Comparison of ENCODE assay signal across 27 cellular contexts in the genomic region with DNA sequence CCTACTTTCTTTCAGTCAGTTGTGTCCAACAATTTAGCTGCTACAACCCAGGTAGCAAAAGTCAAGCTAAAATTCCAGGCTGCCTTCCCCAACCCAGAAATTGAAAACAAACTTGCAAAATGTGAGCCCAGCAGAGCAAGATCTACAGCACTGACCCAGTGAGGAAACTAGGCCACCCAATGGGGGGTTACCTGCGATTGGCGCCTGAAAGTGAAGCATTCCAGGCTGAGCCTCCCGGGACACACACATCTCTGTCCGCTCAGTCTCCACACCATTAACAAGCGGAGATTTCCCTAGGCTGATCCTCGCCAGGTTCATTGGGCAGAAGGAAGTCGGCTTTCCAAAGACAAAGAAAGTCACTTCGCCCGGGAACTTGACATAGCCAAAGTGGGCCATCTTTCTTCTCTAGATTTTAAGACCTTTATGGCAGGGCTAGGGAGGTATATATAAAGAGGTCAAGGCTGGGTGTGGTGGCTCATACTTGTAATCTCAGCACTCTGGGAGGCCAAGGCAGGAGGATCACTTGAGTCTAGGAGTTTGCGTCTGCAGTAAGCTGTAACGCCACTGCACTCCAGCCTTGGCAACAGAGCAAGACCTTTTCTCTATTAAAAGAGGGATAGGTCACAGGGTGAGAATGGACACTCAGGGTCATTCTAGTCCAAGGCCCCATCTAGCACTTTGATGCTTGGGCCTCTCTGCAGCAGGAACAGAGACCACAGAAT.
"Had no signal": no experiment of that assay in that cellular context is flagged by ENCODE, and none has a peak within 500 bp of the region (broad histone marks: within the 10 kb centered on the region; RNA-seq: fewer than 3 reads in every experiment).

No MANE protein-coding gene starts in this region.

- H3K27me3 ChIP-seq: gastroesophageal sphincter, heart left ventricle, neutrophil, sigmoid colon, testis, tibial artery, upper lobe of left lung had no signal

- H3K4me3 ChIP-seq: dorsolateral prefrontal cortex, gastroesophageal sphincter, heart left ventricle, lower lobe of right lung, mucosa of descending colon, sigmoid colon, testis, tibial artery, upper lobe of left lung had no signal

- H3K4me1 ChIP-seq: foreskin keratinocyte, gastroesophageal sphincter, heart left ventricle, lower lobe of right lung, parathyroid adenoma, sigmoid colon, testis, tibial artery, upper lobe of left lung had no signal

- H3K9me3 ChIP-seq: gastroesophageal sphincter, heart left ventricle, lower lobe of right lung, mucosa of descending colon, neutrophil, sigmoid colon, testis, tibial artery, upper lobe of left lung had no signal

- H3K36me3 ChIP-seq: gastroesophageal sphincter, heart left ventricle, lower lobe of right lung, neutrophil, sigmoid colon, tibial artery, upper lobe of left lung had no signal

- ATAC-seq: esophagus mucosa; foreskin keratinocyte; gastroesophageal sphincter; heart left ventricle; left ventricle myocardium superior; lower lobe of right lung; mucosa of descending colon; natural killer cell treated with Interleukin-12 subunit alpha and Interleukin-12 subunit beta and Interleukin-15 and Interleukin-18, amount 100 ng/mL, for 72 hours; stimulated activated memory B cell treated with anti-CD40 and anti-IgM and Interleukin-4, amounts not matched to agents 10 μg/mL and 1 μg/mL and 100 μg/mL, for 72 hours; stimulated activated naive CD8-positive, alpha-beta T cell treated with anti-CD3 and anti-CD28 coated beads, Interleukin-15, Interleukin-2, amounts not matched to agents 100 U/mL and 50 U/mL, for 24 hours had no signal

- H3K27ac ChIP-seq: dorsolateral prefrontal cortex, epithelial cell of prostate, foreskin keratinocyte, gastroesophageal sphincter, heart left ventricle, lower lobe of right lung, neutrophil, parathyroid adenoma, sigmoid colon, testis, tibial artery, upper lobe of left lung had no signal

- DNase-seq: caudate nucleus; cerebellar nuclear complex; dorsolateral prefrontal cortex; effector CD8-positive, alpha-beta T cell; endodermal cell; foreskin keratinocyte; heart left ventricle; hypothalamus; immature natural killer cell; left ventricle myocardium superior; lower lobe of right lung; mucosa of descending colon; naive B cell; sigmoid colon; stimulated activated CD4-positive, alpha-beta T cell treated with anti-CD3 and anti-CD28 coated beads, Interleukin-4, amount 100 ng/mL, for 4 hours; stimulated activated naive CD8-positive, alpha-beta T cell treated with anti-CD3 and anti-CD28 coated beads, Interleukin-15, Interleukin-2, amounts not matched to agents 100 U/mL and 50 U/mL, for 24 hours; substantia nigra; testis; tibial artery; upper lobe of left lung had no signal
